12 cellular contexts compared by ENCODE assay signal in genomic region chr15:88803241-88803919, GRCh38. TPM values are rescaled to one million over a fixed set of nuclear protein-coding genes. Genes with fewer than 3 reads are reported as not detected.
DNase-seq lines count a peak whose midpoint lies in the region; ATAC-seq and TF ChIP-seq lines count a peak whose summit lies in the region.
"Had no signal": no experiment of that assay in that cellular context is flagged by ENCODE, and none has a peak within 500 bp of the region (broad histone marks: within the 10 kb centered on the region; RNA-seq: fewer than 3 reads in every experiment).

Gene ACAN (plus strand): TSS chr15:88803436. CDS start chr15:88836207, 32,771 bp downstream.

- H3K4me3 ChIP-seq in cardiac muscle cell, result peak within 1 kb of the TSS; percentile 56

- H3K9me3 ChIP-seq in cardiac muscle cell (ENCODE audit: low read depth), result no peaks in the 10 kb centered on the region

- no peaks in the 10 kb centered on the region for H3K36me3 ChIP-seq in cardiac muscle cell

- no peak within 1 kb of the TSS for H3K27ac ChIP-seq in cardiac muscle cell

- no peaks in the 10 kb centered on the region for H3K4me1 ChIP-seq in cardiac muscle cell (ENCODE audit: low read depth)

- ATAC-seq in Right ventricle myocardium superior (ENCODE audit: poor library complexity), result no peak
- ATAC-seq in GM21360 (IDR thresholded peaks at IDR 0.05; ENCODE audit: unreplicated experiment), result no peak
- ATAC-seq in HG03439 (IDR thresholded peaks at IDR 0.05; ENCODE audit: unreplicated experiment), result no peak
- ATAC-seq: left lobe of liver had no signal

- TF ChIP-seq CTCF in cardiac muscle cell (IDR thresholded peaks at IDR 0.05; ENCODE audit: low read depth, low read length), result no peak
- no peak for TF ChIP-seq CTCF in mesothelial cell of epicardium (IDR thresholded peaks at IDR 0.05; ENCODE audit: unreplicated experiment)
- TF ChIP-seq CTCF in type B pancreatic cell (conservative IDR thresholded peaks at IDR 0.05), result no peak

- intact Hi-C loops in Right ventricle myocardium superior (cut with DNase I), result no loop called here

- H3K36me3 Mint-ChIP-seq in mesothelial cell of epicardium, result no peaks in the 10 kb centered on the region
- H3K36me3 Mint-ChIP-seq in type B pancreatic cell, result no peaks in the 10 kb centered on the region

- H3K27ac Mint-ChIP-seq in mesothelial cell of epicardium, result no peak within 1 kb of the TSS
- no peak within 1 kb of the TSS for H3K27ac Mint-ChIP-seq in type B pancreatic cell
- H3K27ac Mint-ChIP-seq: T-helper 1 cell treated with Interleukin-12 subunit alpha and Interleukin-12 subunit beta and Interleukin-4 antibody, amounts not matched to agents 30 μg/mL and 1 μg/mL, for 36 hours had no signal

- peaks cover 96% of the 10 kb centered on the region for H3K27me3 Mint-ChIP-seq in mesothelial cell of epicardium (ENCODE audit: low read depth)
- H3K27me3 Mint-ChIP-seq in type B pancreatic cell, result peaks cover 82% of the 10 kb centered on the region

- DNase-seq in cardiac muscle cell (ENCODE audit: low read depth in 1 of 2, low spot score in 1 of 2), result peak in 1 of 2 donors; percentile 46
- no peak for DNase-seq in Right ventricle myocardium superior
- peak; percentile 24 for DNase-seq in astrocyte of the hippocampus (ENCODE audit: low read depth, low spot score)
- DNase-seq in mesothelial cell of epicardium (ENCODE audit: low spot score in 2 of 2, unreplicated experiment in 2 of 2), result no peak
- DNase-seq in type B pancreatic cell (ENCODE audit: extremely low spot score, unreplicated experiment), result no peak
- no peak for DNase-seq in mucosa of gallbladder (ENCODE audit: low spot score)
- DNase-seq: NCI-H510A treated with DMSO at 0.1 percent for 48 hours had no signal

- peaks cover 71% of the 10 kb centered on the region for H3K27me3 ChIP-seq in cardiac muscle cell

- H3K4me1 Mint-ChIP-seq in mesothelial cell of epicardium, result peaks cover 5% of the 10 kb centered on the region
- peaks cover 6% of the 10 kb centered on the region for H3K4me1 Mint-ChIP-seq in type B pancreatic cell (ENCODE audit: unreplicated experiment)

- H3K9me3 Mint-ChIP-seq in mesothelial cell of epicardium (no peaks in the 10 kb centered on the region), type B pancreatic cell (no peaks in the 10 kb centered on the region)
- H3K9me3 Mint-ChIP-seq: T-helper 1 cell treated with Interleukin-12 subunit alpha and Interleukin-12 subunit beta and Interleukin-4 antibody, amounts not matched to agents 30 μg/mL and 1 μg/mL, for 36 hours had no signal

- H3K4me3 Mint-ChIP-seq in mesothelial cell of epicardium (peak within 1 kb of the TSS; percentile 78), type B pancreatic cell (peak within 1 kb of the TSS; percentile 93)
- H3K4me3 Mint-ChIP-seq: T-helper 1 cell treated with Interleukin-12 subunit alpha and Interleukin-12 subunit beta and Interleukin-4 antibody, amounts not matched to agents 30 μg/mL and 1 μg/mL, for 36 hours had no signal

RNA-seq across cellular contexts. Expression of gene ACAN, which starts in this region (rescaled TPM):
- total RNA-seq in cardiac muscle cell (0.67 and 0.71 TPM in 2 replicates), Right ventricle myocardium superior (0.13 TPM), mesothelial cell of epicardium (0.07 to 0.13 TPM (median 0.09 TPM) in 3 replicates), type B pancreatic cell (ENCODE audit: low replicate concordance) (0.05 and 6.9 TPM in 2 replicates), mucosa of gallbladder (0.20 TPM)
- 0.51 and 0.91 TPM in 2 replicates for polyA plus RNA-seq in cardiac muscle cell
- total RNA-seq: endothelial cell of umbilical vein, left lobe of liver had no signal
- polyA plus RNA-seq: endothelial cell of umbilical vein had no signal
